8 cellular contexts compared by ENCODE assay signal in genomic region chr22:18001040-18001893, GRCh38. TPM values are rescaled to one million over a fixed set of nuclear protein-coding genes. Genes with fewer than 3 reads are reported as not detected.
DNase-seq lines count a peak whose midpoint lies in the region; ATAC-seq and TF ChIP-seq lines count a peak whose summit lies in the region.

No MANE protein-coding gene starts in this region.

- DNase-seq in A172 (ENCODE audit: low spot score) = peak; percentile 90
- peak; percentile 97 for DNase-seq in NCI-H1092 (lab: John Stamatoyannopoulos, UW)
- peak; percentile 93 for DNase-seq in SK-N-MC (ENCODE audit: low read depth, low spot score)
- peak; percentile 76 for DNase-seq in neural crest cell (ENCODE audit: low read depth, low spot score)
- peak; percentile 98 for DNase-seq in superior temporal gyrus (ENCODE audit: extremely low spot score)

- H3K27me3 ChIP-seq in gastroesophageal sphincter = no peaks in the 10 kb centered on the region

- H3K4me3 ChIP-seq in SK-N-MC = peak overlapping the region; percentile 96
- H3K4me3 ChIP-seq in gastroesophageal sphincter = peak overlapping the region; percentile 62 to 79

- peak in 3 of 4 experiments; percentile 72 to 79 (median 73) for TF ChIP-seq CTCF in gastroesophageal sphincter (IDR thresholded peaks at IDR 0.05)
- TF ChIP-seq CTCF in neural crest cell (conservative IDR thresholded peaks at IDR 0.05) = peak; percentile 64

- H3K27ac ChIP-seq in SK-N-MC (peak overlapping the region; percentile 92), gastroesophageal sphincter (peak overlapping the region; percentile 72 to 96 (median 92))

- peaks cover 0 to 56% (median 7%) of the 10 kb centered on the region in 3 donors for H3K4me1 ChIP-seq in gastroesophageal sphincter

- peak; percentile 80 to 81 for TF ChIP-seq POLR2A in gastroesophageal sphincter (IDR thresholded peaks at IDR 0.05)

- peak; percentile 40 for ATAC-seq in GM18517 (IDR thresholded peaks at IDR 0.05; ENCODE audit: unreplicated experiment)
- peak; percentile 96 for ATAC-seq in gastroesophageal sphincter

- H3K36me3 Mint-ChIP-seq in activated naive CD8-positive, alpha-beta T cell = peaks cover 2% of the 10 kb centered on the region
- H3K36me3 Mint-ChIP-seq in neural crest cell (ENCODE audit: low read depth) = peaks cover 5% of the 10 kb centered on the region

- WGBS in gastroesophageal sphincter (ENCODE audit: low coverage in 1 of 2), 2 donors = 0 to 2% methylated on average over 6 to 7 of the region's 96 CpGs

- H3K4me1 Mint-ChIP-seq in activated naive CD8-positive, alpha-beta T cell (ENCODE audit: low read depth) = peaks cover 43% of the 10 kb centered on the region
- H3K4me1 Mint-ChIP-seq in neural crest cell = peaks cover 49% of the 10 kb centered on the region

- no peaks in the 10 kb centered on the region for H3K27me3 Mint-ChIP-seq in activated naive CD8-positive, alpha-beta T cell
- peaks cover 3% of the 10 kb centered on the region for H3K27me3 Mint-ChIP-seq in neural crest cell (ENCODE audit: low read depth)

- H3K9me3 ChIP-seq in SK-N-MC (ENCODE audit: low read depth, low read length) (no peaks in the 10 kb centered on the region), gastroesophageal sphincter (no peaks in the 10 kb centered on the region)

- peak overlapping the region; percentile 98 for H3K27ac Mint-ChIP-seq in activated naive CD8-positive, alpha-beta T cell
- H3K27ac Mint-ChIP-seq in neural crest cell (ENCODE audit: unreplicated experiment) = peak overlapping the region; percentile 100

- TF ChIP-seq EP300 in gastroesophageal sphincter (IDR thresholded peaks at IDR 0.05) = no peak

- H3K9ac ChIP-seq in SK-N-MC (ENCODE audit: insufficient read length) = peak overlapping the region; percentile 91

- no peaks in the 10 kb centered on the region for H3K9me3 Mint-ChIP-seq in activated naive CD8-positive, alpha-beta T cell (ENCODE audit: low read depth)
- peaks cover 4% of the 10 kb centered on the region for H3K9me3 Mint-ChIP-seq in neural crest cell

- peak overlapping the region; percentile 94 for H3K4me3 Mint-ChIP-seq in activated naive CD8-positive, alpha-beta T cell
- peak overlapping the region; percentile 95 for H3K4me3 Mint-ChIP-seq in neural crest cell

- H3K36me3 ChIP-seq in SK-N-MC (ENCODE audit: insufficient read depth, low read length) (no peaks in the 10 kb centered on the region), gastroesophageal sphincter (no peaks in the 10 kb centered on the region)

RNA-seq across cellular contexts. Expression of gene MICAL3, which starts 23.1 kb away (rescaled TPM):
- total RNA-seq in A172 (2014; rRNA removed; shearing (Covaris generic)) = 13.4 and 15.2 TPM in 2 replicates
- total RNA-seq in gastroesophageal sphincter (100 to 1,000 TPM in 1 of 4 donors, 10 to 100 TPM in 3; 37.3 to 120 (median 51.5) TPM), neural crest cell (84.5 and 87.1 TPM in 2 replicates)

Comparison
In these comparisons a context has a peak if more than half of its experiments do, and no peak if none do; other contexts are left out.
1. Peak in every context shown above with its lines: DNase-seq, ATAC-seq, H3K4me3 ChIP-seq and H3K27ac ChIP-seq.